In the genomic region with DNA sequence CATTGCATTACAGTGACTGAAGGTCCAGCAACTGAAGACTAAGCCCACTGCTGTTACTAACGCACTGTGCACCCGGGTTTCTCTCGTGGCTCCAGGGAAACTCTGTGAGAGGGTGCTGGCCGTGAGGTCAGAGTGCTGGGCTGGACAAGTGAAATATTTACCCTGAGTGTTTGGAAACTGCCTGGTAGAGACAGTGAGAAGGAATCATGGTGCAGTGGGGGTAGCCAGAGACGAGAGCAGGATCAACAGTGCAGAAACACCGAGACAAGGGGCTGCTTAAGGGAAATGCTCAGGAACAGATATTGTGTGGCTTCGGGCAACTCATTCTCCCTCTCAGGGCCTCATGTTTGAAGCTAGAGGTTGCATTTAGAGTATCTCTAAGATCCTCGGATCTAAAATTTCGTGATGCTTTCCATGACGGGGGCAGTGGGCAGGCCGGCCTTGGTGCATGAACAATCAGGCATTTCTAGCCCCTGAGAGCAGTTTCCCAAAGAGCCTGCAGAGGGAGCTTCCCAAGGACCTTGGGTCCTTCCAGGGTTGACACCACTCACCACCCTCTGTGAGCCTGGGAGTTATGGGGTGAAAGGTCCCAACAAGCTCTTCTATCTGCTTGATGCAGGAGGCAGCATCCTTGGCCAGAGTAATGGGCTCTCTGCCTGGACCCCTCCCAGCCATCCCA, we compare ENCODE assay signal across 9 cellular contexts. TPM values are rescaled to one million over a fixed set of nuclear protein-coding genes. Genes with fewer than 3 reads are reported as not detected.
DNase-seq lines count a peak whose midpoint lies in the region; ATAC-seq and TF ChIP-seq lines count a peak whose summit lies in the region.
"Had no signal": no experiment of that assay in that cellular context is flagged by ENCODE, and none has a peak within 500 bp of the region (broad histone marks: within the 10 kb centered on the region; RNA-seq: fewer than 3 reads in every experiment).

No MANE protein-coding gene starts in this region.

- ATAC-seq in activated CD8-positive, alpha-beta T cell treated with anti-CD3 and anti-CD28 coated beads, Interleukin-2, amount 10 ng/mL, durations not matched to agents 7 days and 5 days, result peak; percentile 21
- no peak for ATAC-seq in HG03354 (IDR thresholded peaks at IDR 0.05; ENCODE audit: poor library complexity, severe bottlenecking, unreplicated experiment)

- peaks cover 99% of the 10 kb centered on the region for H3K36me3 Mint-ChIP-seq in activated CD8-positive, alpha-beta T cell treated with anti-CD3 and anti-CD28 coated beads, Interleukin-2, amount 10 ng/mL, durations not matched to agents 7 days and 5 days (ENCODE audit: low read depth)
- peaks cover 4% of the 10 kb centered on the region for H3K36me3 Mint-ChIP-seq in glutamatergic neuron (ENCODE audit: unreplicated experiment)

- POLR2A ChIA-PET in activated CD8-positive, alpha-beta T cell treated with anti-CD3 and anti-CD28 coated beads, Interleukin-2, amount 10 ng/mL, durations not matched to agents 7 days and 5 days (lab: Charles Lee), result interaction anchor here (0.6 to 24.5 kb wide), 27 partner anchors 9 to 1174 kb away, joined by 3 to 548 read pairs (median 5); partner anchors contain the start of genes CD2 and TTF2

- CTCF ChIA-PET in activated CD8-positive, alpha-beta T cell treated with anti-CD3 and anti-CD28 coated beads, Interleukin-2, amount 10 ng/mL, durations not matched to agents 7 days and 5 days (lab: Charles Lee), result interaction anchor here (0.8 to 15.2 kb wide), 22 partner anchors 9 to 296 kb away, joined by 3 to 229 read pairs (median 8); partner anchors contain the start of genes CD2 and TTF2

- peak overlapping the region; percentile 99 for H3K27ac Mint-ChIP-seq in activated CD8-positive, alpha-beta T cell treated with anti-CD3 and anti-CD28 coated beads, Interleukin-2, amount 10 ng/mL, durations not matched to agents 7 days and 5 days
- no peak overlapping the region for H3K27ac Mint-ChIP-seq in glutamatergic neuron (ENCODE audit: unreplicated experiment)

- no peaks in the 10 kb centered on the region for H3K27me3 Mint-ChIP-seq in activated CD8-positive, alpha-beta T cell treated with anti-CD3 and anti-CD28 coated beads, Interleukin-2, amount 10 ng/mL, durations not matched to agents 7 days and 5 days (ENCODE audit: low read depth)
- no peaks in the 10 kb centered on the region for H3K27me3 Mint-ChIP-seq in glutamatergic neuron (ENCODE audit: unreplicated experiment)

- no peaks in the 10 kb centered on the region for H3K9me3 Mint-ChIP-seq in activated CD8-positive, alpha-beta T cell treated with anti-CD3 and anti-CD28 coated beads, Interleukin-2, amount 10 ng/mL, durations not matched to agents 7 days and 5 days (ENCODE audit: insufficient read depth)
- peaks cover 5% of the 10 kb centered on the region for H3K9me3 Mint-ChIP-seq in glutamatergic neuron (ENCODE audit: unreplicated experiment)

- DNase-seq in CD1c-positive myeloid dendritic cell (ENCODE audit: extremely low spot score) (peak; percentile 26), HK-2 (ENCODE audit: unreplicated experiment) (peak; percentile 8), glutamatergic neuron (peak; percentile 41), hippocampal formation (lab: John Stamatoyannopoulos, UW) (no peak), activated gamma-delta T cell treated with Interleukin-2 at 50 U/mL for 16 hours (no peak)
- DNase-seq in activated CD8-positive, alpha-beta T cell treated with anti-CD3 and anti-CD28 coated beads, Interleukin-2, amount 10 ng/mL, durations not matched to agents 7 days and 5 days, result peak; percentile 74
- peak in 5 of 6 experiments; percentile 17 to 36 (median 30) for DNase-seq in stimulated activated naive CD4-positive, alpha-beta T cell (lab: John Stamatoyannopoulos, UW)

- H3K4me1 Mint-ChIP-seq in activated CD8-positive, alpha-beta T cell treated with anti-CD3 and anti-CD28 coated beads, Interleukin-2, amount 10 ng/mL, durations not matched to agents 7 days and 5 days (ENCODE audit: low read depth), result peaks cover 97% of the 10 kb centered on the region
- no peaks in the 10 kb centered on the region for H3K4me1 Mint-ChIP-seq in glutamatergic neuron (ENCODE audit: low read depth, unreplicated experiment)

- H3K4me3 Mint-ChIP-seq in activated CD8-positive, alpha-beta T cell treated with anti-CD3 and anti-CD28 coated beads, Interleukin-2, amount 10 ng/mL, durations not matched to agents 7 days and 5 days, result peak overlapping the region; percentile 79
- no peak overlapping the region for H3K4me3 Mint-ChIP-seq in glutamatergic neuron (ENCODE audit: unreplicated experiment)

- peak; percentile 31 for TF ChIP-seq CTCF in glutamatergic neuron (IDR thresholded peaks at IDR 0.05; ENCODE audit: partially characterized antibody, unreplicated experiment)

RNA-seq across cellular contexts. Expression of gene CD2, which starts 9.7 kb away (rescaled TPM):
- 100 to 1,000 TPM; 186 to 189 TPM for total RNA-seq in activated CD8-positive, alpha-beta T cell treated with anti-CD3 and anti-CD28 coated beads, Interleukin-2, amount 10 ng/mL, durations not matched to agents 7 days and 5 days
- total RNA-seq in glutamatergic neuron (ENCODE audit: unreplicated experiment), result not detected
- total RNA-seq: HT1080 had no signal

Comparison
In these comparisons a context has a peak if more than half of its experiments do, and no peak if none do; other contexts are left out.
1. DNase-seq: peak in CD1c-positive myeloid dendritic cell (single experiment), HK-2 (single experiment), activated CD8-positive, alpha-beta T cell treated with anti-CD3 and anti-CD28 coated beads, Interleukin-2, amount 10 ng/mL, durations not matched to agents 7 days and 5 days (single experiment), glutamatergic neuron (single experiment) and stimulated activated naive CD4-positive, alpha-beta T cell (5 of 6); none in hippocampal formation (0 of 2) and activated gamma-delta T cell treated with Interleukin-2 at 50 U/mL for 16 hours (single experiment).
2. RNA of gene CD2, which starts 9.7 kb away (total RNA-seq): 186 to 189 TPM in activated CD8-positive, alpha-beta T cell treated with anti-CD3 and anti-CD28 coated beads, Interleukin-2, amount 10 ng/mL, durations not matched to agents 7 days and 5 days; not detected in glutamatergic neuron (single experiment); every median in the first group is over 100 times any median in the second.